Comparison of ENCODE assay signal across 8 cellular contexts in the genomic region with DNA sequence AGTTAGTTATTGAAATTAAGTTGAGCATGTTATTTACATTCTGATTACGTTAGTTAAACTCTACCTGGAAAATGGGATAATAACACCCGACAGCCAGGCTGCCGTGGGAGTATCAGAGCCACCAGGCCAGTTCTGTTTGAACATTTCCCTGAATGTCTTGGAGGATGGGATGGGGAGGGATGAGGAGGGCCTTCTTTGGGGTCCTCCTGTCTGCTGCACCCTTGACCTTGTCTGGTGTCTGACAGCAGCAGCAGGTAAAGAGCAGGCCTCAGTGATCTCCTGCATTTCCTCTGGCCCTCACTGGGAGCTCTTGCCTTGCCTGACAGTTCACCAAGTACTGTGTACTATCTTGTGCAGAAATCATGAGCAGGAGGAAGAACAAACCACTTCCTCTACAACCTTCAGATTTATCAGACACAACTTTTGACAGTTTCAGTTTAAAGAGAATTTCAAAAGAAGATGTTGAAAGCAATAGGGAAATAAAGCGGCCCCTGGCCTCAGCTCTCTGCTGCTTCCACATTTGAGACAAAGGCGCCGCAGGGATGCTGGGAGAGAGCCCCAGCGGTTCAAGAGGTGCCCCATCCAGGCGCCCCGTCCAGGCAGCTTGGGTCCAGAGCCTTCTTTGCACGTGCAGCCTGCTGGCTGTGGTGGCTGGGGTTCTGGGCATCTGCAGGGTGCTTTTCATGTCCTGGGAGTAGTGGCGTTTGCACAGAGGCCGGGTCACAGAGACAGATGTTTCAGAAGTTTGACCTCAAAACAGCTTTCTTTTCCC. TPM values are rescaled to one million over a fixed set of nuclear protein-coding genes. Genes with fewer than 3 reads are reported as not detected.
DNase-seq lines count a peak whose midpoint lies in the region; ATAC-seq and TF ChIP-seq lines count a peak whose summit lies in the region.

No MANE protein-coding gene starts in this region.

- ATAC-seq in GM18519 (IDR thresholded peaks at IDR 0.05; ENCODE audit: low FRiP score, unreplicated experiment) (peak; percentile 80), HG02623 (IDR thresholded peaks at IDR 0.05; ENCODE audit: unreplicated experiment) (peak; percentile 60)

- no peak for TF ChIP-seq CTCF in sigmoid colon (IDR thresholded peaks at IDR 0.05)
- no peak for TF ChIP-seq CTCF in A673 (conservative IDR thresholded peaks at IDR 0.05; ENCODE audit: low read depth, low read length)

- TF ChIP-seq POLR2A in sigmoid colon (IDR thresholded peaks at IDR 0.05), result no peak

- H3K36me3 ChIP-seq in sigmoid colon (no peaks in the 10 kb centered on the region), A673 (ENCODE audit: insufficient read depth, low read length, poor library complexity, severe bottlenecking) (no peaks in the 10 kb centered on the region)

- H3K27ac ChIP-seq in sigmoid colon (peak overlapping the region; percentile 18 to 32 (median 22)), A673 (ENCODE audit: low read depth, low read length, poor library complexity, severe bottlenecking) (no peak overlapping the region)

- H3K27me3 ChIP-seq in sigmoid colon (no peaks in the 10 kb centered on the region), A673 (replicated peaks; ENCODE audit: insufficient read depth, low read depth, low read length, poor library complexity) (no peaks in the 10 kb centered on the region)

- BruUV-seq in A673 (replicated peaks; lab: Mats Ljungman, UMichigan), result no TSS peak

- WGBS in sigmoid colon, 2 donors, result 49 to 71% methylated on average over 12 of the region's 12 CpGs

- H3K9me3 ChIP-seq in sigmoid colon (no peaks in the 10 kb centered on the region), A673 (ENCODE audit: low read depth, low read length, poor library complexity, severe bottlenecking) (no peaks in the 10 kb centered on the region)

- no peak for TF ChIP-seq EP300 in sigmoid colon (IDR thresholded peaks at IDR 0.05)

- DNase-seq in NOMO-1 treated with DMSO at 0.1 percent for 48 hours (lab: John Stamatoyannopoulos, UW; ENCODE audit: unreplicated experiment) (peak; percentile 98), brain pericyte (ENCODE audit: low read depth, low spot score) (peak; percentile 47), sigmoid colon (no peak), cerebellar cortex (ENCODE audit: low spot score) (no peak), A673 (ENCODE audit: low spot score) (no peak)
- no peak for DNase-seq in effector CD8-positive, alpha-beta T cell (lab: John Stamatoyannopoulos, UW)

- POLR2A ChIA-PET in A673 (lab: Charles Lee; ENCODE audit: low non-redundant PET), result no interaction called here

- intact Hi-C loops in sigmoid colon (cut with DNase I) (no loop called here), A673 (cut with micrococcal nuclease; ENCODE audit: unreplicated experiment) (no loop called here)

- CTCF ChIA-PET in A673 (lab: Charles Lee), result interaction anchor here (0.5 kb wide), 1 partner anchor 119 kb away, joined by 4 read pairs; no protein-coding TSS in a partner anchor

- H3K4me3 ChIP-seq in sigmoid colon, result no peak overlapping the region
- H3K4me3 ChIP-seq in A673 (ENCODE audit: low read depth, low read length, poor library complexity, severe bottlenecking), result no peak overlapping the region

- H3K4me1 ChIP-seq in sigmoid colon, result peaks cover 0 to 58% (median 23%) of the 10 kb centered on the region in 4 donors
- H3K4me1 ChIP-seq in A673 (ENCODE audit: insufficient read depth, low read length, poor library complexity, severe bottlenecking), result no peaks in the 10 kb centered on the region

RNA-seq across cellular contexts. Expression of gene CMIP, which starts 25.3 kb away (rescaled TPM):
- total RNA-seq in sigmoid colon (10 to 100 TPM; 11.0 to 30.3 (median 15.9) TPM), A673 (2021) (24.7 and 25.5 TPM in 2 replicates)
- polyA plus RNA-seq in sigmoid colon, result 10 to 100 TPM; 20.4 to 60.3 (median 40.7) TPM

Comparison
In these comparisons a context has a peak if more than half of its experiments do, and no peak if none do; other contexts are left out.
1. DNase-seq: peak in NOMO-1 treated with DMSO at 0.1 percent for 48 hours (single experiment) and brain pericyte (single experiment); none in sigmoid colon (single experiment), cerebellar cortex (single experiment), A673 (single experiment) and effector CD8-positive, alpha-beta T cell (single experiment).